In genomic region chr4:71304289-71304850, GRCh38 we compare ENCODE assay signal across 21 cellular contexts. TPM values are rescaled to one million over a fixed set of nuclear protein-coding genes. Genes with fewer than 3 reads are reported as not detected.
DNase-seq lines count a peak whose midpoint lies in the region; TF ChIP-seq lines count a peak whose summit lies in the region.
"Had no signal": no experiment of that assay in that cellular context is flagged by ENCODE, and none has a peak within 500 bp of the region (broad histone marks: within the 10 kb centered on the region; RNA-seq: fewer than 3 reads in every experiment).

No MANE protein-coding gene starts in this region.

- BruUV-seq in MCF 10A (replicated peaks; lab: Mats Ljungman, UMichigan), result no TSS peak

- H3K27me3 Mint-ChIP-seq in MCF 10A (ENCODE audit: insufficient read depth, unreplicated experiment), result no peaks in the 10 kb centered on the region
- peaks cover 3 to 4% of the 10 kb centered on the region in 2 donors for H3K27me3 Mint-ChIP-seq in CD4-positive, alpha-beta memory T cell
- H3K27me3 Mint-ChIP-seq: natural killer cell treated with Interleukin-12 subunit alpha and Interleukin-12 subunit beta and Interleukin-15 and Interleukin-18, amount 100 ng/mL, for 72 hours; stimulated activated naive CD8-positive, alpha-beta T cell treated with anti-CD3 and anti-CD28 coated beads, Interleukin-15, amount 100 ng/mL, for 72 hours had no signal

- TF ChIP-seq POLR2A in breast epithelium (IDR thresholded peaks at IDR 0.05), result no peak

- POLR2A ChIA-PET in MCF 10A (lab: Yijun Ruan, JAX), result interaction anchor here (0.6 to 1.2 kb wide), 3 partner anchors 14 to 179 kb away, joined by 3 to 4 read pairs (median 3); no protein-coding TSS in a partner anchor
- POLR2A ChIA-PET in CD4-positive, alpha-beta memory T cell (lab: Charles Lee; ENCODE audit: partially characterized antibody), result no interaction called here

- no peaks in the 10 kb centered on the region for H3K4me1 ChIP-seq in breast epithelium
- no peaks in the 10 kb centered on the region for H3K4me1 ChIP-seq in CD4-positive, alpha-beta memory T cell (ENCODE audit: insufficient read depth, low read length)
- H3K4me1 ChIP-seq: upper lobe of right lung had no signal

- H3K36me3 Mint-ChIP-seq in MCF 10A (ENCODE audit: insufficient read depth, unreplicated experiment), result no peaks in the 10 kb centered on the region
- H3K36me3 Mint-ChIP-seq in CD4-positive, alpha-beta memory T cell, result no peaks in the 10 kb centered on the region
- H3K36me3 Mint-ChIP-seq: activated naive CD8-positive, alpha-beta T cell; CD14-positive monocyte; natural killer cell treated with Interleukin-12 subunit alpha and Interleukin-12 subunit beta and Interleukin-15 and Interleukin-18, amount 100 ng/mL, for 72 hours had no signal

- H3K27me3 ChIP-seq in breast epithelium, result no peaks in the 10 kb centered on the region
- no peaks in the 10 kb centered on the region for H3K27me3 ChIP-seq in CD4-positive, alpha-beta memory T cell (ENCODE audit: insufficient read depth, low read length)
- H3K27me3 ChIP-seq: upper lobe of right lung had no signal

- intact Hi-C loops in MCF 10A (cut with micrococcal nuclease) (no loop called here), breast epithelium (cut with DNase I; ENCODE audit: low total_unique reads) (no loop called here)
- intact Hi-C loops in CD4-positive, alpha-beta memory T cell (cut with micrococcal nuclease), result no loop called here

- no peak overlapping the region for H3K27ac ChIP-seq in breast epithelium
- H3K27ac ChIP-seq in CD4-positive, alpha-beta memory T cell (ENCODE audit: low read depth, low read length), result no peak overlapping the region
- H3K27ac ChIP-seq: SK-N-MC, skin epidermis, upper lobe of right lung had no signal

- no peaks in the 10 kb centered on the region for H3K9me3 Mint-ChIP-seq in MCF 10A (ENCODE audit: unreplicated experiment)
- no peaks in the 10 kb centered on the region for H3K9me3 Mint-ChIP-seq in CD4-positive, alpha-beta memory T cell
- H3K9me3 Mint-ChIP-seq: natural killer cell treated with Interleukin-12 subunit alpha and Interleukin-12 subunit beta and Interleukin-15 and Interleukin-18, amount 100 ng/mL, for 72 hours; stimulated activated naive CD8-positive, alpha-beta T cell treated with anti-CD3 and anti-CD28 coated beads, Interleukin-15, amount 100 ng/mL, for 72 hours; T-helper 2 cell treated with Interferon-gamma antibody and Interleukin-4, amounts not matched to agents 5 μg/mL and 100 μg/mL, for 36 hours had no signal

- no peak overlapping the region for H3K4me3 ChIP-seq in breast epithelium
- no peak overlapping the region for H3K4me3 ChIP-seq in CD4-positive, alpha-beta memory T cell (ENCODE audit: low read length in 2 of 2)
- H3K4me3 ChIP-seq: SK-N-MC, skin epidermis, upper lobe of right lung had no signal

- H3K4me1 Mint-ChIP-seq in MCF 10A (ENCODE audit: insufficient read depth, unreplicated experiment), result peaks cover 6% of the 10 kb centered on the region
- H3K4me1 Mint-ChIP-seq in CD4-positive, alpha-beta memory T cell, result no peaks in the 10 kb centered on the region
- H3K4me1 Mint-ChIP-seq: CD14-positive monocyte; stimulated activated naive CD8-positive, alpha-beta T cell treated with anti-CD3 and anti-CD28 coated beads, Interleukin-15, amount 100 ng/mL, for 72 hours had no signal

- no peak overlapping the region for H3K27ac Mint-ChIP-seq in MCF 10A (ENCODE audit: low read depth, unreplicated experiment)
- no peak overlapping the region for H3K27ac Mint-ChIP-seq in CD4-positive, alpha-beta memory T cell
- H3K27ac Mint-ChIP-seq: activated naive CD8-positive, alpha-beta T cell; CD14-positive monocyte; stimulated activated naive CD8-positive, alpha-beta T cell treated with anti-CD3 and anti-CD28 coated beads, Interleukin-15, amount 100 ng/mL, for 72 hours; T-helper 2 cell treated with Interferon-gamma antibody and Interleukin-4, amounts not matched to agents 5 μg/mL and 100 μg/mL, for 36 hours had no signal

- H3K36me3 ChIP-seq in breast epithelium, result no peaks in the 10 kb centered on the region
- H3K36me3 ChIP-seq in CD4-positive, alpha-beta memory T cell (ENCODE audit: insufficient read depth, low read length), result no peaks in the 10 kb centered on the region
- H3K36me3 ChIP-seq: upper lobe of right lung had no signal

- CTCF ChIA-PET in MCF 10A (lab: Yijun Ruan, JAX), result interaction anchor here (0.6 to 1.5 kb wide), 6 partner anchors 11 to 1306 kb away, joined by 3 to 4 read pairs (median 4); no protein-coding TSS in a partner anchor
- CTCF ChIA-PET in CD4-positive, alpha-beta memory T cell (lab: Charles Lee; ENCODE audit: partially characterized antibody), result no interaction called here

- no peak overlapping the region for H3K4me3 Mint-ChIP-seq in MCF 10A (ENCODE audit: unreplicated experiment)
- no peak overlapping the region for H3K4me3 Mint-ChIP-seq in CD4-positive, alpha-beta memory T cell
- H3K4me3 Mint-ChIP-seq: activated naive CD8-positive, alpha-beta T cell; CD14-positive monocyte; natural killer cell treated with Interleukin-12 subunit alpha and Interleukin-12 subunit beta and Interleukin-15 and Interleukin-18, amount 100 ng/mL, for 72 hours; stimulated activated naive CD8-positive, alpha-beta T cell treated with anti-CD3 and anti-CD28 coated beads, Interleukin-15, amount 100 ng/mL, for 72 hours; T-helper 2 cell treated with Interferon-gamma antibody and Interleukin-4, amounts not matched to agents 5 μg/mL and 100 μg/mL, for 36 hours had no signal

- TF ChIP-seq CTCF in MCF 10A (IDR thresholded peaks at IDR 0.05; ENCODE audit: unreplicated experiment) (no peak), breast epithelium (IDR thresholded peaks at IDR 0.05) (no peak)

- no peaks in the 10 kb centered on the region for H3K9me3 ChIP-seq in breast epithelium
- H3K9me3 ChIP-seq in CD4-positive, alpha-beta memory T cell (ENCODE audit: control insufficient read depth in 1 of 2, low read length in 2 of 2), result no peaks in the 10 kb centered on the region
- H3K9me3 ChIP-seq: upper lobe of right lung had no signal

- DNase-seq in MCF 10A (ENCODE audit: unreplicated experiment) (peak; percentile 31), breast epithelium (ENCODE audit: low spot score in 2 of 2) (no peak), NCI-H69 (lab: John Stamatoyannopoulos, UW) (peak; percentile 4), glomerular visceral epithelial cell (ENCODE audit: extremely low spot score) (peak; percentile 1), middle frontal gyrus (ENCODE audit: extremely low spot score, low spot score) (no peak), iPS-NIHi11 (ENCODE audit: low spot score) (no peak)
- no peak for DNase-seq in CD4-positive, alpha-beta memory T cell
- DNase-seq in activated CD8-positive, alpha-beta memory T cell treated with anti-CD3 and anti-CD28 coated beads for 24 hours, result no peak
- DNase-seq: KBM-7; kidney; mesendoderm; NCI-H1092 treated with DMSO at 0.1 percent for 48 hours; stimulated activated CD4-positive, alpha-beta T cell treated with anti-CD3 and anti-CD28 coated beads, Interleukin-2, amount 100 ng/mL, for 48 hours; stimulated activated naive CD8-positive, alpha-beta T cell treated with anti-CD3 and anti-CD28 coated beads, Interleukin-15, amount 100 ng/mL, for 72 hours; upper lobe of right lung had no signal

RNA-seq across cellular contexts. Expression of gene SLC4A4, which starts 34.5 kb away (rescaled TPM):
- total RNA-seq in MCF 10A (2022) (not detected in 2 replicates), breast epithelium (1 to 10 TPM; 1.3 to 6.7 (median 1.4) TPM)
- total RNA-seq in CD4-positive, alpha-beta memory T cell, result 1 to 10 TPM in 1 of 2 experiments, under 1 TPM in 1; 0.78 to 1.3 TPM
- 1 to 10 TPM in 1 of 2 donors, under 1 TPM in 1; 0.12 to 1.4 TPM for polyA plus RNA-seq in CD4-positive, alpha-beta memory T cell
- polyA plus RNA-seq: CD14-positive monocyte had no signal

Comparison
In these comparisons a context has a peak if more than half of its experiments do, and no peak if none do; other contexts are left out.
1. DNase-seq: peak in MCF 10A (single experiment), NCI-H69 (single experiment) and glomerular visceral epithelial cell (single experiment); none in breast epithelium (0 of 2), CD4-positive, alpha-beta memory T cell (0 of 5), middle frontal gyrus (single experiment), iPS-NIHi11 (single experiment) and activated CD8-positive, alpha-beta memory T cell treated with anti-CD3 and anti-CD28 coated beads for 24 hours (single experiment).